8 cellular contexts compared by ENCODE assay signal in genomic region chr16:77190190-77190477, GRCh38. TPM values are rescaled to one million over a fixed set of nuclear protein-coding genes. Genes with fewer than 3 reads are reported as not detected.
DNase-seq lines count a peak whose midpoint lies in the region; TF ChIP-seq lines count a peak whose summit lies in the region.

No MANE protein-coding gene starts in this region.

- POLR2A ChIA-PET in activated CD4-positive, alpha-beta T cell treated with anti-CD3 and anti-CD28 coated beads, Interleukin-2, amount 10 ng/mL, durations not matched to agents 7 days and 5 days (lab: Charles Lee): no interaction called here

- no peaks in the 10 kb centered on the region for H3K27me3 ChIP-seq in subcutaneous abdominal adipose tissue (ENCODE audit: control insufficient read depth in 5 of 5, insufficient read depth in 4 of 5, low read length in 5 of 5)

- H3K9me3 Mint-ChIP-seq in activated CD4-positive, alpha-beta T cell treated with anti-CD3 and anti-CD28 coated beads, Interleukin-2, amount 10 ng/mL, durations not matched to agents 7 days and 5 days: peaks cover 2% of the 10 kb centered on the region

- TF ChIP-seq CTCF in VCaP (conservative IDR thresholded peaks at IDR 0.05): no peak

- no peak for DNase-seq in activated CD4-positive, alpha-beta T cell treated with anti-CD3 and anti-CD28 coated beads, Interleukin-2, amount 10 ng/mL, durations not matched to agents 7 days and 5 days
- DNase-seq in activated CD4-positive, alpha-beta T cell treated with anti-CD3 and anti-CD28 coated beads, Interleukin-2, amount 50 U/mL, for 4 hours: no peak
- no peak for DNase-seq in nucleus accumbens (lab: John Stamatoyannopoulos, UW)
- DNase-seq in NCI-H446 treated with DMSO at 0.1 percent for 48 hours (lab: John Stamatoyannopoulos, UW): no peak
- no peak for DNase-seq in SK-N-DZ (ENCODE audit: low spot score)

- peak overlapping the region; percentile 89 for H3K4me3 ChIP-seq in iPS-11a (ENCODE audit: low read depth, low read length)
- H3K4me3 ChIP-seq in subcutaneous abdominal adipose tissue (ENCODE audit: low read depth in 1 of 5, low read length in 5 of 5): peak overlapping the region; percentile 92 to 99 (median 96)

- H3K27ac Mint-ChIP-seq in activated CD4-positive, alpha-beta T cell treated with anti-CD3 and anti-CD28 coated beads, Interleukin-2, amount 10 ng/mL, durations not matched to agents 7 days and 5 days: peak overlapping the region; percentile 100

- peaks cover 6% of the 10 kb centered on the region for H3K27me3 Mint-ChIP-seq in activated CD4-positive, alpha-beta T cell treated with anti-CD3 and anti-CD28 coated beads, Interleukin-2, amount 10 ng/mL, durations not matched to agents 7 days and 5 days

- CTCF ChIA-PET in activated CD4-positive, alpha-beta T cell treated with anti-CD3 and anti-CD28 coated beads, Interleukin-2, amount 10 ng/mL, durations not matched to agents 7 days and 5 days (lab: Charles Lee): no interaction called here

- peaks cover 34% of the 10 kb centered on the region for H3K36me3 Mint-ChIP-seq in activated CD4-positive, alpha-beta T cell treated with anti-CD3 and anti-CD28 coated beads, Interleukin-2, amount 10 ng/mL, durations not matched to agents 7 days and 5 days (ENCODE audit: low read depth)

- H3K27ac ChIP-seq in VCaP (peak overlapping the region; percentile 82), subcutaneous abdominal adipose tissue (ENCODE audit: low read depth, low read length) (peak overlapping the region; percentile 98)

- peak overlapping the region; percentile 56 to 91 (median 89) for H3K9ac ChIP-seq in subcutaneous abdominal adipose tissue (ENCODE audit: low read length in 5 of 5)

- peaks cover 0 to 28% (median 21%) of the 10 kb centered on the region in 5 donors for H3K4me1 ChIP-seq in subcutaneous abdominal adipose tissue (ENCODE audit: control insufficient read depth in 5 of 5, insufficient read depth in 5 of 5, low read length in 5 of 5)

- H3K4me1 Mint-ChIP-seq in activated CD4-positive, alpha-beta T cell treated with anti-CD3 and anti-CD28 coated beads, Interleukin-2, amount 10 ng/mL, durations not matched to agents 7 days and 5 days: peaks cover 36% of the 10 kb centered on the region

- peaks cover 0 to 22% (median 20%) of the 10 kb centered on the region in 5 donors for H3K36me3 ChIP-seq in subcutaneous abdominal adipose tissue (ENCODE audit: control insufficient read depth in 5 of 5, insufficient read depth in 5 of 5, low read length in 5 of 5)

- peak overlapping the region; percentile 89 for H3K4me3 Mint-ChIP-seq in activated CD4-positive, alpha-beta T cell treated with anti-CD3 and anti-CD28 coated beads, Interleukin-2, amount 10 ng/mL, durations not matched to agents 7 days and 5 days

- H3K9me3 ChIP-seq in subcutaneous abdominal adipose tissue (ENCODE audit: control insufficient read depth in 5 of 5, low read length in 5 of 5): no peaks in the 10 kb centered on the region

RNA-seq across cellular contexts. Expression of gene MON1B, which starts 0.9 kb away (rescaled TPM):
- 10 to 100 TPM; 62.8 to 70.7 TPM for total RNA-seq in activated CD4-positive, alpha-beta T cell treated with anti-CD3 and anti-CD28 coated beads, Interleukin-2, amount 10 ng/mL, durations not matched to agents 7 days and 5 days
- 10.5 and 17.7 TPM in 2 replicates for polyA plus RNA-seq in SK-N-DZ (2014; cell fraction: cytosol; rRNA removed)
- polyA plus RNA-seq in SK-N-DZ (2014; cell fraction: nucleus; rRNA removed): 21.5 and 28.3 TPM in 2 replicates

RNA-seq across cellular contexts. Expression of gene SYCE1L, which starts 9.1 kb away (rescaled TPM):
- total RNA-seq in activated CD4-positive, alpha-beta T cell treated with anti-CD3 and anti-CD28 coated beads, Interleukin-2, amount 10 ng/mL, durations not matched to agents 7 days and 5 days: 10 to 100 TPM in 1 of 2 experiments, 1 to 10 TPM in 1; 6.6 to 11.1 TPM
- not detected in 2 replicates for polyA plus RNA-seq in SK-N-DZ (2014; cell fraction: cytosol; rRNA removed)
- polyA plus RNA-seq in SK-N-DZ (2014; cell fraction: nucleus; rRNA removed): 1.2 and 2.6 TPM in 2 replicates
